ENCODE assay signal across 1 cellular context in the genomic region with DNA sequence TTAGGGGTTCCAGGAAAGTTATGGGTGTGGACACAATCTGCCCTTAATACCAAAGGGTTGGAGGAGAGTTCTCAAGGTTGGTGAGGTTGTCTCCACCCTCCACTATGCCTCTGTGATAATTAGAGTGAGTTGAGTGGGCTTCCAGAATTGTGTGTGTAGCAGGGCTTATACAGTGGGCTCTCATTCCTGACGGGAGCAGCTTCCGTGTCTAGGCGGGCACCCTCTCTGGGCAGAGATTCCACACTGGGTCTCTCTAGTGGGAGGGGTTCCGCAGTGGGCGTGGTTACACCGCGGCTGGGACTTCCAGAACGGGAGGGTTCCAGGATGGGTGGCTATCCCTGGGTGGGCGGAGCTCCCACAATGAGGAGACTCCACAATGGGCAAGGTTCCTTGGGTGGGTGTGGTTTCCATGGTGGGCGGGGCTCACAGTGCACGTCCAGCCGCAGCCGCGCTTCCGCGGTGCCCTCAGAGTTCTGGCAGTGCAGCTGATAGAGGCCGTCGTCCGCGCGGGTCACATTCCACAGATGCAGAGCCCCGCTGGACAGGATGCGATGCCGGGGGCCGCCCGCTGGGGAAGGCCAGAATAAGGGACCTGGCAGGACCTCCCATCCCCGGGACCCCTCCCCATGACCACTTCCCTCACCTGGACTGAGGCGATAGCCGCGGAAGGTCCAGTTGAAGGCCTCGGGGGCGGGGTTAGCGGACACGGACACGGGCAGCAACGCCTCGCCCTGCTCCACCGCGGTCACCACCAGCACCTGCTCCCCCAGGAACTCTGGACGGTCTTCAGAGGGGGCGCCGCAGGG.
TF ChIP-seq lines count a peak whose summit lies in the region.

No MANE protein-coding gene starts in this region.

TF ChIP-seq in H1, 55 proteins besides CTCF, POLR2A, EP300 and RAD21:
- TF ChIP-seq SP1 (IDR thresholded peaks at IDR 0.05; ENCODE audit: low read depth, low read length) (peak; percentile 44; the same call in 1 of the 2 replicates), CTBP2 (IDR thresholded peaks at IDR 0.05; ENCODE audit: borderline replicate concordance, insufficient read depth, insufficient read length, low read length) (peak; percentile 40), EZH2 (IDR thresholded peaks at IDR 0.05; ENCODE audit: low read depth, low read length, severe bottlenecking) (peak; percentile 26), BACH1 (IDR thresholded peaks at IDR 0.05; ENCODE audit: low read length) (peak; percentile 46; the same call in 1 of the 2 replicates), SAP30 (IDR thresholded peaks at IDR 0.05; ENCODE audit: insufficient read depth, insufficient replicate concordance, low read length) (no peak), TCF12 (IDR thresholded peaks at IDR 0.05; ENCODE audit: low read depth, low read length) (no peak), HDAC2 (IDR thresholded peaks at IDR 0.05; ENCODE audit: borderline replicate concordance in 1 of 2, low read depth in 2 of 2, low read length in 2 of 2) (0 out of 4 replicates have a peak, but pooled peaks of 1 of the 2 experiments have one; percentile 61)
